9 cellular contexts compared by ENCODE assay signal in genomic region chr2:8576525-8577157, GRCh38.
DNase-seq lines count a peak whose midpoint lies in the region; ATAC-seq and TF ChIP-seq lines count a peak whose summit lies in the region.
"Had no signal": no experiment of that assay in that cellular context is flagged by ENCODE, and none has a peak within 500 bp of the region (broad histone marks: within the 10 kb centered on the region; RNA-seq: fewer than 3 reads in every experiment).

No MANE protein-coding gene starts in this region.

- no peak overlapping the region for H3K4me3 ChIP-seq in upper lobe of right lung

- H3K4me3 Mint-ChIP-seq in mesothelial cell of epicardium: no peak overlapping the region

- H3K36me3 ChIP-seq in upper lobe of right lung: no peaks in the 10 kb centered on the region

- ATAC-seq in Right ventricle myocardium superior (ENCODE audit: poor library complexity) (peak; percentile 18), Right ventricle myocardium inferior (no peak), upper lobe of right lung (peak; percentile 50), GM18870 (IDR thresholded peaks at IDR 0.05; ENCODE audit: unreplicated experiment) (no peak), HG03139 (IDR thresholded peaks at IDR 0.05; ENCODE audit: unreplicated experiment) (no peak)

- H3K27ac Mint-ChIP-seq in mesothelial cell of epicardium: no peak overlapping the region

- H3K27ac ChIP-seq in upper lobe of right lung: no peak overlapping the region
- H3K27ac ChIP-seq: C4-2B had no signal

- H3K4me1 ChIP-seq in upper lobe of right lung: peaks cover 21% of the 10 kb centered on the region

- H3K27me3 ChIP-seq in upper lobe of right lung: no peaks in the 10 kb centered on the region

- peaks cover 58% of the 10 kb centered on the region for H3K4me1 Mint-ChIP-seq in mesothelial cell of epicardium

- DNase-seq in Right ventricle myocardium superior (no peak), Right ventricle myocardium inferior (ENCODE audit: missing footprints) (no peak), SKM-1 (lab: John Stamatoyannopoulos, UW; ENCODE audit: unreplicated experiment) (peak; percentile 39), germinal center (ENCODE audit: low spot score) (peak; percentile 70), upper lobe of right lung (no peak), mesothelial cell of epicardium (ENCODE audit: low spot score in 2 of 2, unreplicated experiment in 2 of 2) (no peak)

- no peaks in the 10 kb centered on the region for H3K9me3 ChIP-seq in upper lobe of right lung

- TF ChIP-seq CTCF in upper lobe of right lung (IDR thresholded peaks at IDR 0.05): no peak
- TF ChIP-seq CTCF in mesothelial cell of epicardium (IDR thresholded peaks at IDR 0.05; ENCODE audit: unreplicated experiment): no peak

- no peaks in the 10 kb centered on the region for H3K27me3 Mint-ChIP-seq in mesothelial cell of epicardium (ENCODE audit: low read depth)

- no peaks in the 10 kb centered on the region for H3K9me3 Mint-ChIP-seq in mesothelial cell of epicardium

- no peaks in the 10 kb centered on the region for H3K36me3 Mint-ChIP-seq in mesothelial cell of epicardium

- intact Hi-C loops in Right ventricle myocardium superior (cut with DNase I) (no loop called here), Right ventricle myocardium inferior (cut with DNase I) (no loop called here), upper lobe of right lung (cut with DNase I) (no loop called here)

Comparison
In these comparisons a context has a peak if more than half of its experiments do, and no peak if none do; other contexts are left out.
1. ATAC-seq: peak in Right ventricle myocardium superior (single experiment) and upper lobe of right lung (single experiment); none in Right ventricle myocardium inferior (single experiment), GM18870 (single experiment) and HG03139 (single experiment).
2. DNase-seq: peak in SKM-1 (single experiment) and germinal center (single experiment); none in Right ventricle myocardium superior (single experiment), Right ventricle myocardium inferior (single experiment), upper lobe of right lung (single experiment) and mesothelial cell of epicardium (0 of 2).